In the genomic region with DNA sequence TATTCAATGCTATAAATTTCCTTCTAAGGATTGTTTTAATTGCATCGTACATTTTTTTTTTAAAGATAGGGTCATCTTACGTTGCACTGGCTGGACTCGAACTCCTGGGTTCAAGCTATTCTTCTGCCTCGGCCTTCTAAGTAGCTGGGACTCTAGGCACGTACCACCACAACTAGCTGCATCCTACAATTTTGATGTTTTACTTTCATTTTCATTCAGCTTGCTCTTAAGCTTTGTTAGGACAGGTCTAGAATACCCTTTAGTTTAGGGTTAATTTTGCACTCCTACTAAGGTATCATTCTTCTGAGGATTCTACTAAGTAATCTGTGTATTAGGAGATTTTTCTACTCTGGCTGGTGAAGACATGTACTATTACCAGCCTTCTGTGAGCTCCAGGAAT, we compare ENCODE assay signal across 26 cellular contexts. TPM values are rescaled to one million over a fixed set of nuclear protein-coding genes. Genes with fewer than 3 reads are reported as not detected.
DNase-seq lines count a peak whose midpoint lies in the region; ATAC-seq and TF ChIP-seq lines count a peak whose summit lies in the region.
"Had no signal": no experiment of that assay in that cellular context is flagged by ENCODE, and none has a peak within 500 bp of the region (broad histone marks: within the 10 kb centered on the region; RNA-seq: fewer than 3 reads in every experiment).

No MANE protein-coding gene starts in this region.

- H3K27ac Mint-ChIP-seq in activated CD4-positive, alpha-beta T cell treated with anti-CD3 and anti-CD28 coated beads for 36 hours = peak overlapping the region; percentile 40
- peak overlapping the region; percentile 72 for H3K27ac Mint-ChIP-seq in CD8-positive, alpha-beta T cell
- H3K27ac Mint-ChIP-seq: activated CD4-positive, alpha-beta memory T cell treated with anti-CD3 and anti-CD28 coated beads, Interleukin-2, amount 10 ng/mL, durations not matched to agents 7 days and 5 days; activated T-cell treated with anti-CD3 and anti-CD28 coated beads, Interleukin-2, amount 50 U/mL, for 24 hours; HFFc6; stimulated activated naive B cell treated with anti-CD40 and anti-IgM and Interleukin-4, amounts not matched to agents 10 μg/mL and 1 μg/mL and 100 μg/mL, for 72 hours had no signal

- H3K9ac ChIP-seq in SU-DHL-6 (ENCODE audit: low read length) = no peak overlapping the region

- H3K36me3 ChIP-seq in CD8-positive, alpha-beta T cell (ENCODE audit: insufficient read depth, low read length) = no peaks in the 10 kb centered on the region
- H3K36me3 ChIP-seq in SU-DHL-6 (ENCODE audit: low read length) = no peaks in the 10 kb centered on the region
- H3K36me3 ChIP-seq: neutrophil had no signal

- H3K9me3 Mint-ChIP-seq in activated CD4-positive, alpha-beta T cell treated with anti-CD3 and anti-CD28 coated beads for 36 hours (ENCODE audit: low read depth) = peaks cover 8% of the 10 kb centered on the region
- H3K9me3 Mint-ChIP-seq in CD8-positive, alpha-beta T cell = peaks cover 2% of the 10 kb centered on the region
- H3K9me3 Mint-ChIP-seq: HFFc6 had no signal

- H3K4me2 ChIP-seq in SU-DHL-6 (ENCODE audit: low read depth, low read length, poor library complexity, severe bottlenecking) = no peak overlapping the region

- H3K4me3 Mint-ChIP-seq in activated CD4-positive, alpha-beta T cell treated with anti-CD3 and anti-CD28 coated beads for 36 hours = no peak overlapping the region
- H3K4me3 Mint-ChIP-seq in CD8-positive, alpha-beta T cell = peak overlapping the region; percentile 47
- H3K4me3 Mint-ChIP-seq: activated CD4-positive, alpha-beta memory T cell treated with anti-CD3 and anti-CD28 coated beads, Interleukin-2, amount 10 ng/mL, durations not matched to agents 7 days and 5 days; activated T-cell treated with anti-CD3 and anti-CD28 coated beads, Interleukin-2, amount 50 U/mL, for 24 hours; HFFc6; stimulated activated naive B cell treated with anti-CD40 and anti-IgM and Interleukin-4, amounts not matched to agents 10 μg/mL and 1 μg/mL and 100 μg/mL, for 72 hours had no signal

- ATAC-seq in activated CD4-positive, alpha-beta T cell treated with anti-CD3 and anti-CD28 coated beads for 36 hours = no peak
- no peak for ATAC-seq in CD8-positive, alpha-beta T cell
- ATAC-seq: Panc1; psoas muscle; stimulated activated naive B cell treated with anti-CD40 and anti-IgM and Interleukin-4, amounts not matched to agents 10 μg/mL and 1 μg/mL and 100 μg/mL, for 72 hours had no signal

- CTCF ChIA-PET in activated CD4-positive, alpha-beta T cell treated with anti-CD3 and anti-CD28 coated beads for 36 hours (lab: Charles Lee) = no interaction called here
- CTCF ChIA-PET in CD8-positive, alpha-beta T cell (lab: Charles Lee) = no interaction called here

- no peak overlapping the region for H3K27ac ChIP-seq in CD8-positive, alpha-beta T cell (ENCODE audit: low read depth, low read length)
- H3K27ac ChIP-seq in SU-DHL-6 (ENCODE audit: low read depth, low read length) = no peak overlapping the region
- H3K27ac ChIP-seq: neutrophil, psoas muscle, VCaP had no signal

- H3K9me3 ChIP-seq in CD8-positive, alpha-beta T cell (ENCODE audit: low read length) = no peaks in the 10 kb centered on the region
- no peaks in the 10 kb centered on the region for H3K9me3 ChIP-seq in SU-DHL-6 (ENCODE audit: insufficient read depth, low read length)
- H3K9me3 ChIP-seq: neutrophil, psoas muscle had no signal

- no peaks in the 10 kb centered on the region for H3K9me2 ChIP-seq in SU-DHL-6 (replicated peaks; ENCODE audit: insufficient read depth, low read length)

- no peak for TF ChIP-seq CTCF in CD8-positive, alpha-beta T cell (IDR thresholded peaks at IDR 0.05)
- no peak for TF ChIP-seq CTCF in SU-DHL-6 (IDR thresholded peaks at IDR 0.05; ENCODE audit: insufficient read depth, low read length, poor library complexity, severe bottlenecking)

- intact Hi-C loops in activated CD4-positive, alpha-beta T cell treated with anti-CD3 and anti-CD28 coated beads for 36 hours (cut with DNase I, micrococcal nuclease) = no loop called here
- intact Hi-C loops in CD8-positive, alpha-beta T cell (cut with DNase I, micrococcal nuclease) = no loop called here

- H3K4me1 Mint-ChIP-seq in activated CD4-positive, alpha-beta T cell treated with anti-CD3 and anti-CD28 coated beads for 36 hours = peaks cover 32% of the 10 kb centered on the region
- peaks cover 11% of the 10 kb centered on the region for H3K4me1 Mint-ChIP-seq in CD8-positive, alpha-beta T cell (ENCODE audit: low read depth)

- no peaks in the 10 kb centered on the region for H3K79me2 ChIP-seq in SU-DHL-6 (ENCODE audit: insufficient read depth, low read length)

- no peak for DNase-seq in activated CD4-positive, alpha-beta T cell treated with anti-CD3 and anti-CD28 coated beads for 36 hours
- no peak for DNase-seq in activated CD4-positive, alpha-beta T cell treated with anti-CD3 and anti-CD28 coated beads, Interleukin-2, amount 50 U/mL, for 1 hour
- no peak for DNase-seq in CD8-positive, alpha-beta T cell
- DNase-seq in fibroblast of peridontal ligament (ENCODE audit: extremely low read depth) = peak; percentile 10
- DNase-seq in CD1c-positive myeloid dendritic cell (ENCODE audit: extremely low spot score) = no peak
- DNase-seq in NCI-H774 (lab: John Stamatoyannopoulos, UW) = no peak
- DNase-seq in NCI-H69 (lab: John Stamatoyannopoulos, UW) = no peak
- DNase-seq: 8988T; activated CD4-positive, alpha-beta memory T cell treated with anti-CD3 and anti-CD28 coated beads, Interleukin-2, amount 10 ng/mL, durations not matched to agents 7 days and 5 days; activated T-cell treated with anti-CD3 and anti-CD28 coated beads, Interleukin-2, amount 50 U/mL, for 24 hours; AML-193; cortex of kidney; HFFc6; KBM-7; kidney glomerular epithelial cell; NCI-H187; NCI-H2227 treated with DMSO at 0.1 percent for 48 hours; NCI-H748 treated with DMSO at 0.1 percent for 48 hours; psoas muscle; SIG-M5; stimulated activated naive B cell treated with anti-CD40 and anti-IgM and Interleukin-4, amounts not matched to agents 10 μg/mL and 1 μg/mL and 100 μg/mL, for 72 hours had no signal

- H3K36me3 Mint-ChIP-seq in activated CD4-positive, alpha-beta T cell treated with anti-CD3 and anti-CD28 coated beads for 36 hours (ENCODE audit: low read depth) = peaks cover 10% of the 10 kb centered on the region
- H3K36me3 Mint-ChIP-seq in CD8-positive, alpha-beta T cell = no peaks in the 10 kb centered on the region

- H3K27me3 Mint-ChIP-seq in activated CD4-positive, alpha-beta T cell treated with anti-CD3 and anti-CD28 coated beads for 36 hours = no peaks in the 10 kb centered on the region
- no peaks in the 10 kb centered on the region for H3K27me3 Mint-ChIP-seq in CD8-positive, alpha-beta T cell (ENCODE audit: low read depth)
- H3K27me3 Mint-ChIP-seq: activated CD4-positive, alpha-beta memory T cell treated with anti-CD3 and anti-CD28 coated beads, Interleukin-2, amount 10 ng/mL, durations not matched to agents 7 days and 5 days had no signal

- H3K4me1 ChIP-seq in CD8-positive, alpha-beta T cell (ENCODE audit: insufficient read depth, low read length) = no peaks in the 10 kb centered on the region
- H3K4me1 ChIP-seq: psoas muscle had no signal

- POLR2A ChIA-PET in activated CD4-positive, alpha-beta T cell treated with anti-CD3 and anti-CD28 coated beads for 36 hours (lab: Charles Lee) = no interaction called here
- POLR2A ChIA-PET in CD8-positive, alpha-beta T cell (lab: Charles Lee) = no interaction called here

- no peaks in the 10 kb centered on the region for H3K27me3 ChIP-seq in CD8-positive, alpha-beta T cell (ENCODE audit: insufficient read depth, low read length)
- no peaks in the 10 kb centered on the region for H3K27me3 ChIP-seq in SU-DHL-6 (ENCODE audit: low read length)
- H3K27me3 ChIP-seq: neutrophil had no signal

- no peak overlapping the region for H3K4me3 ChIP-seq in CD8-positive, alpha-beta T cell (ENCODE audit: low read depth, low read length)
- no peak overlapping the region for H3K4me3 ChIP-seq in SU-DHL-6 (ENCODE audit: insufficient read depth, low read length, poor library complexity, severe bottlenecking)
- H3K4me3 ChIP-seq: lung, psoas muscle had no signal

- peak overlapping the region; percentile 26 for H2AFZ ChIP-seq in SU-DHL-6 (ENCODE audit: low read depth, low read length, severe bottlenecking)

- H3F3A ChIP-seq in SU-DHL-6 (ENCODE audit: insufficient read depth) = no peaks in the 10 kb centered on the region

- H4K20me1 ChIP-seq in SU-DHL-6 (ENCODE audit: low read depth, low read length) = no peaks in the 10 kb centered on the region

RNA-seq across cellular contexts. Expression of a gene that starts 50.2 kb away (rescaled TPM):
- total RNA-seq in activated CD4-positive, alpha-beta T cell treated with anti-CD3 and anti-CD28 coated beads for 36 hours = 10 to 100 TPM; 15.1 to 18.2 TPM
- 1 to 10 TPM; 1.1 to 1.9 TPM for total RNA-seq in CD8-positive, alpha-beta T cell

Comparison
In these comparisons a context has a peak if more than half of its experiments do, and no peak if none do; other contexts are left out.
1. RNA of a gene that starts 50.2 kb away (total RNA-seq): 15.1 to 18.2 TPM in activated CD4-positive, alpha-beta T cell treated with anti-CD3 and anti-CD28 coated beads for 36 hours; 1.1 to 1.9 TPM in CD8-positive, alpha-beta T cell; every median in the first group is over 4 times any median in the second.